8 cellular contexts compared by ENCODE assay signal in genomic region chr2:145744541-145745386, GRCh38.
A peak's percentile ranks its signal among the peaks of the same experiment; 100 is the strongest.
DNase-seq lines count a peak whose midpoint lies in the region; ATAC-seq, FAIRE-seq and TF ChIP-seq lines count a peak whose summit lies in the region.

No MANE protein-coding gene starts in this region.

- DNase-seq in GM12891 (ENCODE audit: insufficient read length, low spot score) = no peak
- peak; percentile 39 to 40 for DNase-seq in Kasumi-1 (lab: John Stamatoyannopoulos, UW)
- peak; percentile 96 for DNase-seq in fibroblast of the aortic adventitia (ENCODE audit: low read depth)
- no peak for DNase-seq in stimulated activated CD8-positive, alpha-beta memory T cell treated with anti-CD3 and anti-CD28 coated beads, Interleukin-4, amount 100 ng/mL, for 48 hours
- DNase-seq in MM.1S = no peak
- DNase-seq in NCI-H2196 (lab: John Stamatoyannopoulos, UW; ENCODE audit: unreplicated experiment) = no peak
- no peak for DNase-seq in spleen

- H3K9me3 ChIP-seq in MM.1S (replicated peaks; ENCODE audit: insufficient read depth, low read length) (no peaks in the 10 kb centered on the region), spleen (no peaks in the 10 kb centered on the region)

- intact Hi-C loops in spleen (cut with DNase I; ENCODE audit: low total_unique reads) = no loop called here

- H3K4me3 ChIP-seq in fibroblast of the aortic adventitia (ENCODE audit: low read depth, low read length) = no peak overlapping the region
- H3K4me3 ChIP-seq in MM.1S (ENCODE audit: low read length) = no peak overlapping the region
- no peak overlapping the region for H3K4me3 ChIP-seq in spleen

- H3K27me3 ChIP-seq in MM.1S (replicated peaks; ENCODE audit: insufficient read depth, low read length) = no peaks in the 10 kb centered on the region
- no peaks in the 10 kb centered on the region for H3K27me3 ChIP-seq in spleen (replicated peaks in 1 of 7)

- H3K27ac ChIP-seq in MM.1S (ENCODE audit: low read length) (no peak overlapping the region), spleen (peak overlapping the region in 3 of 8 donors; percentile 2 to 23 (median 12))

- no peaks in the 10 kb centered on the region for H3K36me3 ChIP-seq in MM.1S (replicated peaks; ENCODE audit: insufficient read depth, low read length)
- H3K36me3 ChIP-seq in spleen = no peaks in the 10 kb centered on the region

- no peaks in the 10 kb centered on the region for H3K79me2 ChIP-seq in MM.1S (ENCODE audit: low read length)

- TF ChIP-seq POLR2A in GM12891 (IDR thresholded peaks at IDR 0.05; ENCODE audit: low read depth, low read length) (no peak), spleen (IDR thresholded peaks at IDR 0.05) (no peak)

- H4K20me1 ChIP-seq in MM.1S (ENCODE audit: insufficient read depth, low read length) = no peaks in the 10 kb centered on the region

- TF ChIP-seq CTCF in fibroblast of the aortic adventitia (IDR thresholded peaks at IDR 0.05; ENCODE audit: insufficient read depth, low read length) = peak; percentile 12
- TF ChIP-seq CTCF in MM.1S (IDR thresholded peaks at IDR 0.05; ENCODE audit: low read length) = no peak
- TF ChIP-seq CTCF in spleen (IDR thresholded peaks at IDR 0.05 in 8 of 11, conservative IDR thresholded peaks at IDR 0.05 in 3 of 11) = no peak

- no peaks in the 10 kb centered on the region for H3K4me1 ChIP-seq in MM.1S (ENCODE audit: low read length)
- H3K4me1 ChIP-seq in spleen = peaks cover 0 to 48% (median 22%) of the 10 kb centered on the region in 6 donors

- WGBS in spleen, 5 donors = 60 to 73% (median 62%) methylated on average over 4 of the region's 4 CpGs

- no peak overlapping the region for H3K9ac ChIP-seq in MM.1S (ENCODE audit: low read length)

- no peaks in the 10 kb centered on the region for H3F3A ChIP-seq in MM.1S (ENCODE audit: insufficient read depth, low read length)

- peak; percentile 48 for FAIRE-seq in GM12891 (lab: Jason Lieb, UNC)

- ATAC-seq in GM21737 (IDR thresholded peaks at IDR 0.05; ENCODE audit: unreplicated experiment) = peak; percentile 63

- no peak overlapping the region for H2AFZ ChIP-seq in MM.1S (ENCODE audit: low read length)

- H3K9me2 ChIP-seq in MM.1S (replicated peaks; ENCODE audit: insufficient read depth, low read length) = no peaks in the 10 kb centered on the region

- no peak overlapping the region for H3K4me2 ChIP-seq in MM.1S (ENCODE audit: low read depth, low read length)

TF ChIP-seq in GM12891, 5 proteins besides CTCF, POLR2A, EP300 and RAD21:
- TF ChIP-seq POLR2AphosphoS5 (IDR thresholded peaks at IDR 0.05; ENCODE audit: low read depth, low read length) (no peak), SPI1 (IDR thresholded peaks at IDR 0.05; ENCODE audit: low read depth, low read length) (no peak), PAX5 (IDR thresholded peaks at IDR 0.05; ENCODE audit: insufficient read depth, low read length, severe bottlenecking) (no peak), TAF1 (IDR thresholded peaks at IDR 0.05; ENCODE audit: low read depth, low read length) (no peak), POU2F2 (IDR thresholded peaks at IDR 0.05; ENCODE audit: low read depth, low read length) (no peak)

Comparison
In these comparisons a context has a peak if more than half of its experiments do, and no peak if none do; other contexts are left out.
1. DNase-seq: peak in Kasumi-1 (2 of 2) and fibroblast of the aortic adventitia (single experiment); none in GM12891 (single experiment), stimulated activated CD8-positive, alpha-beta memory T cell treated with anti-CD3 and anti-CD28 coated beads, Interleukin-4, amount 100 ng/mL, for 48 hours (single experiment), MM.1S (single experiment), NCI-H2196 (single experiment) and spleen (single experiment).